ENCODE assay signal across 25 cellular contexts in genomic region chr22:29706493-29706892, GRCh38. TPM values are rescaled to one million over a fixed set of nuclear protein-coding genes. Genes with fewer than 3 reads are reported as not detected.
DNase-seq lines count a peak whose midpoint lies in the region; ATAC-seq and TF ChIP-seq lines count a peak whose summit lies in the region.
"Had no signal": no experiment of that assay in that cellular context is flagged by ENCODE, and none has a peak within 500 bp of the region (broad histone marks: within the 10 kb centered on the region; RNA-seq: fewer than 3 reads in every experiment).

No MANE protein-coding gene starts in this region.

- DNase-seq in DMS 273 (lab: John Stamatoyannopoulos, UW; ENCODE audit: unreplicated experiment) (peak; percentile 53), DMS 273 treated with DMSO at 0.1 percent for 48 hours (lab: John Stamatoyannopoulos, UW) (no peak), NCI-H69 (lab: John Stamatoyannopoulos, UW) (peak; percentile 91), HK-2 (ENCODE audit: unreplicated experiment) (no peak), thyroid gland (no peak)
- DNase-seq: activated CD4-positive, alpha-beta T cell treated with anti-CD3 and anti-CD28 coated beads for 36 hours; activated CD8-positive, alpha-beta memory T cell treated with anti-CD3 and anti-CD28 coated beads for 24 hours; activated naive CD4-positive, alpha-beta T cell treated with anti-CD3 and anti-CD28 coated beads, Interleukin-2, amount 50 U/mL, for 16 hours; activated T-cell treated with anti-CD3 and anti-CD28 coated beads, Interleukin-2, amount 50 U/mL, for 72 hours; anterior cingulate cortex; central memory CD4-positive, alpha-beta T cell; dorsolateral prefrontal cortex; heart right ventricle; left ventricle myocardium superior; NCI-H2029; stimulated activated CD8-positive, alpha-beta memory T cell treated with anti-CD3 and anti-CD28 coated beads, Interleukin-4, amount 100 ng/mL, for 48 hours; T-cell; upper lobe of left lung had no signal

- no peaks in the 10 kb centered on the region for H3K36me3 ChIP-seq in BLaER1 treated with 17β-estradiol and CSF1 and Interleukin-3, amounts not matched to agents 10 nM and 100 nM
- H3K36me3 ChIP-seq in thyroid gland: no peaks in the 10 kb centered on the region
- H3K36me3 ChIP-seq: heart right ventricle, upper lobe of left lung had no signal

- no peak for TF ChIP-seq POLR2A in thyroid gland (IDR thresholded peaks at IDR 0.05)

- no peak for ATAC-seq in GM21528 (IDR thresholded peaks at IDR 0.05; ENCODE audit: low FRiP score, unreplicated experiment)
- ATAC-seq: activated CD4-positive, alpha-beta T cell treated with anti-CD3 and anti-CD28 coated beads for 36 hours; activated T-cell treated with anti-CD3 and anti-CD28 coated beads, Interleukin-2, amount 50 U/mL, for 72 hours; heart right ventricle; left ventricle myocardium superior; T-cell had no signal

- no peak overlapping the region for H3K4me3 ChIP-seq in BLaER1 treated with 17β-estradiol and CSF1 and Interleukin-3, amounts not matched to agents 10 nM and 100 nM
- no peak overlapping the region for H3K4me3 ChIP-seq in thyroid gland (replicated peaks in 1 of 3)
- H3K4me3 ChIP-seq: dorsolateral prefrontal cortex, heart right ventricle, upper lobe of left lung had no signal

- H3K4me2 ChIP-seq in BLaER1 treated with 17β-estradiol and CSF1 and Interleukin-3, amounts not matched to agents 10 nM and 100 nM: peak overlapping the region in 9 of 11 experiments; percentile 58 to 91 (median 81); a peak in 17 of 22 replicates

- 42 to 61% methylated on average over 9 of the region's 9 CpGs for WGBS in thyroid gland, 2 donors

- 0 out of 22 replicates have a peak, but pooled peaks cover 0 to 8% (median 0%) of the 10 kb centered on the region in 11 experiments for H3K27me3 ChIP-seq in BLaER1 treated with 17β-estradiol and CSF1 and Interleukin-3, amounts not matched to agents 10 nM and 100 nM
- H3K27me3 ChIP-seq in thyroid gland: no peaks in the 10 kb centered on the region
- H3K27me3 ChIP-seq: upper lobe of left lung had no signal

- no peaks in the 10 kb centered on the region for H3K36me3 Mint-ChIP-seq in brain
- H3K36me3 Mint-ChIP-seq: T-cell had no signal

- H3K4me3 Mint-ChIP-seq in brain: no peak overlapping the region
- H3K4me3 Mint-ChIP-seq: activated CD4-positive, alpha-beta T cell treated with anti-CD3 and anti-CD28 coated beads for 36 hours; activated T-cell treated with anti-CD3 and anti-CD28 coated beads, Interleukin-2, amount 50 U/mL, for 72 hours; T-cell had no signal

- TF ChIP-seq CTCF in brain (conservative IDR thresholded peaks at IDR 0.05): no peak
- TF ChIP-seq CTCF in thyroid gland (IDR thresholded peaks at IDR 0.05): no peak

- intact Hi-C loops in thyroid gland (cut with DNase I): no loop called here

- H3K9me3 ChIP-seq in BLaER1 treated with 17β-estradiol and CSF1 and Interleukin-3, amounts not matched to agents 10 nM and 100 nM (replicated peaks in 1 of 11): no peaks in the 10 kb centered on the region
- no peaks in the 10 kb centered on the region for H3K9me3 ChIP-seq in thyroid gland
- H3K9me3 ChIP-seq: heart right ventricle, upper lobe of left lung had no signal

- H3K9me3 Mint-ChIP-seq in brain: peaks cover 0 to 3% (median 0%) of the 10 kb centered on the region in 5 experiments
- H3K9me3 Mint-ChIP-seq: activated T-cell treated with anti-CD3 and anti-CD28 coated beads, Interleukin-2, amount 50 U/mL, for 72 hours; nephron; T-cell had no signal

- H3K9ac ChIP-seq in BLaER1 treated with 17β-estradiol and CSF1 and Interleukin-3, amounts not matched to agents 10 nM and 100 nM: 0 out of 22 replicates have a peak overlapping the region, but pooled peaks of 1 of the 11 experiments have one; percentile 0

- no peak overlapping the region for H3K27ac ChIP-seq in BLaER1 treated with 17β-estradiol and CSF1 and Interleukin-3, amounts not matched to agents 10 nM and 100 nM
- no peak overlapping the region for H3K27ac ChIP-seq in thyroid gland
- H3K27ac ChIP-seq: 22Rv1, heart right ventricle, upper lobe of left lung had no signal

- peak overlapping the region; percentile 76 to 92 (median 82) for H3K27ac Mint-ChIP-seq in brain
- H3K27ac Mint-ChIP-seq: activated CD4-positive, alpha-beta T cell treated with anti-CD3 and anti-CD28 coated beads for 36 hours; activated T-cell treated with anti-CD3 and anti-CD28 coated beads, Interleukin-2, amount 50 U/mL, for 72 hours; nephron; T-cell had no signal

- peaks cover 7% of the 10 kb centered on the region for H3K27me3 Mint-ChIP-seq in brain

- peaks cover 25 to 61% (median 59%) of the 10 kb centered on the region in 10 experiments for H3K4me1 ChIP-seq in BLaER1 treated with 17β-estradiol and CSF1 and Interleukin-3, amounts not matched to agents 10 nM and 100 nM
- H3K4me1 ChIP-seq in thyroid gland: peaks cover 8 to 40% of the 10 kb centered on the region in 2 donors

- H3K4me1 Mint-ChIP-seq in brain: peaks cover 57% of the 10 kb centered on the region

- H4K20me1 ChIP-seq in BLaER1 treated with 17β-estradiol and CSF1 and Interleukin-3, amounts not matched to agents 10 nM and 100 nM: peaks cover 0 to 11% (median 0%) of the 10 kb centered on the region in 11 experiments; a peak in 2 of 22 replicates

RNA-seq across cellular contexts. Expression of gene CABP7, which starts 13.3 kb away (rescaled TPM):
- 1.6 TPM for polyA plus RNA-seq in brain (ENCODE audit: insufficient read depth, low read depth, low replicate concordance)
- 1 to 10 TPM in 1 of 4 donors, under 1 TPM in 1, not detected in 2; 0.73 to 1.0 TPM for total RNA-seq in thyroid gland
- total RNA-seq: activated CD4-positive, alpha-beta T cell treated with anti-CD3 and anti-CD28 coated beads for 36 hours; heart right ventricle; left ventricle myocardium superior; MCF 10A; posterior vena cava had no signal

Comparison
In these comparisons a context has a peak if more than half of its experiments do, and no peak if none do; other contexts are left out.
1. DNase-seq: peak in DMS 273 (single experiment) and NCI-H69 (single experiment); none in DMS 273 treated with DMSO at 0.1 percent for 48 hours (single experiment), HK-2 (single experiment) and thyroid gland (0 of 2).